8 cellular contexts compared by ENCODE assay signal in the genomic region with DNA sequence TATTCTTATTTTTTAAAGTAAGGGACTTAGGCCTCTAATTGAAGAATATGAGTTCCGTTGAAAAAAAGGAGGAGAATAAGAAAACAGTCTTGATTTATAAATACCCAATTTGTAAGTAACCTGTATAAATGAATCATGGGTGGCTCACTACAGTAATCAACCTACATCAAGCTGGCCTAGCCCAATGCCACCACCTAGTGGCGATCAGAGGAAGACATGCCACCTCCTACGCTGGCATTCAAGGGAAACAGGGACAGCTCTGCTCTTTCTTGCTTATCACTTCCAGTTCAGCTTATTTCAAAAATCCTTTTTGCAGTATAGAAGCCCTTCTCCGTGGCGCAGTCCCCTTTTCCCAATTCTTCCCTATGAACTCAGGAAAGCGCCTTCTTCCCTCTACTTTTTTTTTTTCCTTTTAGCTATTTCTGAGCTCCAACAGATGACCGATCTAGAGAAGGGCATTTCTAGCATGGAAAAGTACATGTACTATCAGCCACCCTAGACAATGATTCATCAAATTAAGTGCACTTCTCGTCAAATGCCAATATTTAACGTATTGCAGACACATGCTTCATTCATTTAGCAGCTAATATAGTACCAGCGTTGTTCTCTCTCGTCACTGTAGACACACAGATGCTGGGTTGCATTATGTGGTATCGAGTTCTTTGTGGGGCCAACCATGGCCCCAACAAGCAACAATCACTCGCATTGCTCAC. TPM values are rescaled to one million over a fixed set of nuclear protein-coding genes. Genes with fewer than 3 reads are reported as not detected.
DNase-seq lines count a peak whose midpoint lies in the region; ATAC-seq, FAIRE-seq and TF ChIP-seq lines count a peak whose summit lies in the region.

No MANE protein-coding gene starts in this region.

- ATAC-seq in GM18498 (IDR thresholded peaks at IDR 0.05; ENCODE audit: unreplicated experiment) (peak; percentile 98), HG02938 (IDR thresholded peaks at IDR 0.05; ENCODE audit: unreplicated experiment) (peak; percentile 93), GM12878 (peak; percentile 99)

- no peaks in the 10 kb centered on the region for H3K4me1 ChIP-seq in GM12878 (ENCODE audit: control insufficient read depth, insufficient read depth, low read length)

- peak; percentile 65 for DNase-seq in NCI-H146 treated with DMSO at 0.1 percent for 48 hours (lab: John Stamatoyannopoulos, UW; ENCODE audit: unreplicated experiment)
- peak; percentile 42 for DNase-seq in T1000 (lab: John Stamatoyannopoulos, UW)
- DNase-seq in GM12878 (ENCODE audit: low read depth, low spot score) = peak; percentile 30
- peak; percentile 81 for DNase-seq in iPS-NIHi7 (ENCODE audit: extremely low spot score)
- peak; percentile 32 to 66 (median 54) for DNase-seq in stimulated activated CD4-positive, alpha-beta T cell treated with anti-CD3 and anti-CD28 coated beads, Interleukin-12 subunit alpha, Interleukin-12 subunit beta, amount 100 ng/mL, for 48 hours (ENCODE audit: low read depth in 2 of 3, low spot score in 1 of 3)

- no peaks in the 10 kb centered on the region for H3K9me3 ChIP-seq in GM12878 (replicated peaks; ENCODE audit: control insufficient read depth, insufficient read depth, low read length)

- H3K36me3 ChIP-seq in GM12878 (ENCODE audit: control insufficient read depth in 2 of 2, insufficient read depth in 2 of 2, low read length in 1 of 2) = no peaks in the 10 kb centered on the region

- no peak overlapping the region for H2AFZ ChIP-seq in GM12878 (ENCODE audit: control insufficient read depth, low read depth, low read length)

- CTCF ChIA-PET in GM12878 (lab: Yijun Ruan, JAX) = interaction anchor here (0.6 to 8.9 kb wide), 59 partner anchors 9 to 1053 kb away, joined by 3 to 234 read pairs (median 5); no protein-coding TSS in a partner anchor

- H3K27ac ChIP-seq in GM12878 (ENCODE audit: control insufficient read depth, insufficient read depth) = no peak overlapping the region

- peak; percentile 98 for TF ChIP-seq RAD21 in GM12878 (IDR thresholded peaks at IDR 0.05; ENCODE audit: insufficient read depth, low read depth, low read length)

- SMC1A ChIA-PET in GM12878 (lab: Charles Lee; ENCODE audit: uncharacterized antibody, unreplicated experiment) = interaction anchor here (0.6 to 8.9 kb wide), 32 partner anchors 9 to 690 kb away, joined by 3 to 131 read pairs (median 5); no protein-coding TSS in a partner anchor

- peak; percentile 92 to 96 (median 94); a peak in 5 of 6 replicates for TF ChIP-seq CTCF in GM12878 (IDR thresholded peaks at IDR 0.05 in 2 of 3, conservative IDR thresholded peaks at IDR 0.05 in 1 of 3; ENCODE audit: control insufficient read depth in 2 of 3, extremely low read depth in 1 of 3, insufficient read depth in 1 of 3, low read depth in 3 of 3, low read length in 3 of 3)

- FAIRE-seq in A204.1 (lab: Jason Lieb, UNC) (peak; percentile 82), GM12878 (lab: Jason Lieb, UNC) (peak; percentile 98)

- TF ChIP-seq POLR2A in GM12878 (IDR thresholded peaks at IDR 0.05; ENCODE audit: low read depth, low read length) = no peak

- 22% methylated on average over 13 of the region's 13 CpGs for WGBS in GM12878 (ENCODE audit: insufficient coverage, insufficient replicate concordance, low lambda C conversion rate, missing lambda C conversion rate)

- no peaks in the 10 kb centered on the region for H3K27me3 ChIP-seq in GM12878 (replicated peaks in 1 of 2; ENCODE audit: control insufficient read depth in 2 of 2, insufficient read depth in 2 of 2, low read length in 1 of 2)

- BruUV-seq in GM12878 (replicated peaks; lab: Mats Ljungman, UMichigan) = no TSS peak

- no peak overlapping the region for H3K4me2 ChIP-seq in GM12878 (ENCODE audit: control insufficient read depth, insufficient read depth)

- no peak for TF ChIP-seq EP300 in GM12878 (IDR thresholded peaks at IDR 0.05; ENCODE audit: borderline replicate concordance in 1 of 2, control insufficient read depth in 1 of 2, low read depth in 2 of 2, low read length in 2 of 2)

- no peak overlapping the region for H3K4me3 ChIP-seq in GM12878

- in situ Hi-C loops in GM12878 (cut with MboI) = loop anchor here (10.0 kb wide), 1 partner anchor 225 kb away; no protein-coding TSS in a partner anchor

- H4K20me1 ChIP-seq in GM12878 (ENCODE audit: control insufficient read depth, insufficient read depth) = no peaks in the 10 kb centered on the region

- RAD21 ChIA-PET in GM12878 (lab: Charles Lee; ENCODE audit: unreplicated experiment) = interaction anchor here (0.6 to 8.7 kb wide), 35 partner anchors 9 to 707 kb away, joined by 3 to 135 read pairs (median 4); no protein-coding TSS in a partner anchor

- intact Hi-C loops in GM12878 (cut with micrococcal nuclease; ENCODE audit: unreplicated experiment) = loop anchor here (1.0 to 5.0 kb wide), 10 partner anchors 30 to 618 kb away; a partner anchor contains a TSS

- no peaks in the 10 kb centered on the region for H3K79me2 ChIP-seq in GM12878 (ENCODE audit: control insufficient read depth, insufficient read depth, low read length)

- POLR2A ChIA-PET in GM12878 (lab: Charles Lee) = interaction anchor here (0.7 to 1.4 kb wide), 4 partner anchors 9 to 68 kb away, joined by 3 to 5 read pairs (median 4); no protein-coding TSS in a partner anchor

- no peak overlapping the region for H3K9ac ChIP-seq in GM12878 (ENCODE audit: control insufficient read depth, insufficient read depth, low read length)

TF ChIP-seq in GM12878, 131 proteins besides CTCF, POLR2A, EP300 and RAD21 (continues in another document):
- TF ChIP-seq, protein P1, sequence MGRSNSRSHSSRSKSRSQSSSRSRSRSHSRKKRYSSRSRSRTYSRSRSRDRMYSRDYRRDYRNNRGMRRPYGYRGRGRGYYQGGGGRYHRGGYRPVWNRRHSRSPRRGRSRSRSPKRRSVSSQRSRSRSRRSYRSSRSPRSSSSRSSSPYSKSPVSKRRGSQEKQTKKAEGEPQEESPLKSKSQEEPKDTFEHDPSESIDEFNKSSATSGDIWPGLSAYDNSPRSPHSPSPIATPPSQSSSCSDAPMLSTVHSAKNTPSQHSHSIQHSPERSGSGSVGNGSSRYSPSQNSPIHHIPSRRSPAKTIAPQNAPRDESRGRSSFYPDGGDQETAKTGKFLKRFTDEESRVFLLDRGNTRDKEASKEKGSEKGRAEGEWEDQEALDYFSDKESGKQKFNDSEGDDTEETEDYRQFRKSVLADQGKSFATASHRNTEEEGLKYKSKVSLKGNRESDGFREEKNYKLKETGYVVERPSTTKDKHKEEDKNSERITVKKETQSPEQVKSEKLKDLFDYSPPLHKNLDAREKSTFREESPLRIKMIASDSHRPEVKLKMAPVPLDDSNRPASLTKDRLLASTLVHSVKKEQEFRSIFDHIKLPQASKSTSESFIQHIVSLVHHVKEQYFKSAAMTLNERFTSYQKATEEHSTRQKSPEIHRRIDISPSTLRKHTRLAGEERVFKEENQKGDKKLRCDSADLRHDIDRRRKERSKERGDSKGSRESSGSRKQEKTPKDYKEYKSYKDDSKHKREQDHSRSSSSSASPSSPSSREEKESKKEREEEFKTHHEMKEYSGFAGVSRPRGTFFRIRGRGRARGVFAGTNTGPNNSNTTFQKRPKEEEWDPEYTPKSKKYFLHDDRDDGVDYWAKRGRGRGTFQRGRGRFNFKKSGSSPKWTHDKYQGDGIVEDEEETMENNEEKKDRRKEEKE (IDR thresholded peaks at IDR 0.05) = no peak
- peak; percentile 55; the same call in 1 of the 2 replicates for TF ChIP-seq YY1 (IDR thresholded peaks at IDR 0.05; ENCODE audit: low read depth, low read length)
- peak in 1 of 2 experiments; percentile 40; a peak in 1 of 4 replicates for TF ChIP-seq BHLHE40 (IDR thresholded peaks at IDR 0.05; ENCODE audit: borderline replicate concordance in 1 of 2, low read depth in 2 of 2, low read length in 1 of 2)
- no peak for TF ChIP-seq IKZF2 (IDR thresholded peaks at IDR 0.05)
- TF ChIP-seq TCF12 (IDR thresholded peaks at IDR 0.05; ENCODE audit: low read depth, low read length) = no peak
- TF ChIP-seq, protein P2, sequence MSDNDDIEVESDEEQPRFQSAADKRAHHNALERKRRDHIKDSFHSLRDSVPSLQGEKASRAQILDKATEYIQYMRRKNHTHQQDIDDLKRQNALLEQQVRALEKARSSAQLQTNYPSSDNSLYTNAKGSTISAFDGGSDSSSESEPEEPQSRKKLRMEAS (IDR thresholded peaks at IDR 0.05; ENCODE audit: low read depth, low read length) = no peak

RNA-seq across cellular contexts. Expression of a gene that starts 28.3 kb away (rescaled TPM):
- 1.6 and 1.7 TPM in 2 replicates for total RNA-seq in GM12878 (2013; cell fraction: nucleolus; rRNA removed)
- total RNA-seq in GM12878 (2014; rRNA removed) (0.22 and 0.23 TPM in 2 replicates), GM12878 (2014; rRNA removed; fragmentation: Illumina TruSeq; extraction: Trizol) (0.18 and 0.23 TPM in 2 replicates), GM12878 (2021) (0.24 and 0.26 TPM in 2 replicates)
- polyA plus RNA-seq in GM12878 (2011; ENCODE audit: low read depth) = 0.22 TPM
- polyA plus RNA-seq in GM12878 (2011; rRNA removed) (0.22 and 0.64 TPM in 2 replicates), GM12878 (2014; fragmentation: Illumina TruSeq; extraction: Trizol) (0.24 and 0.36 TPM in 2 replicates), GM12878 (2014; fragmentation: Nextera tagmentation; extraction: Ambion mirVana) (under 1 TPM; 0.47 to 0.74 TPM), GM12878 (2014; rRNA removed) (0.05 and 0.31 TPM in 2 replicates), GM12878 (2016; fragmentation: Nextera tagmentation; extraction: Ambion mirVana) (1 to 10 TPM in 1 of 2 experiments, under 1 TPM in 1; 0.78 to 1.3 TPM)
- polyA plus RNA-seq in GM12878 (2011; cell fraction: cytosol; rRNA removed) = 0.20 and 0.30 TPM in 2 replicates
- polyA plus RNA-seq in GM12878 (2011; cell fraction: nucleus; rRNA removed) = 0.55 and 1.4 TPM in 2 replicates
- 0.28 and 0.86 TPM in 2 replicates for polyA plus RNA-seq in GM12878 (2012)
- polyA minus RNA-seq in GM12878 (2011; rRNA and poly(A)+ RNA removed) = 0.15 and 0.62 TPM in 2 replicates
- not detected in 2 replicates for polyA minus RNA-seq in GM12878 (2011; cell fraction: cytosol; rRNA and poly(A)+ RNA removed)
- 0.10 and 0.12 TPM in 2 replicates for polyA minus RNA-seq in GM12878 (2011; cell fraction: nucleus; rRNA and poly(A)+ RNA removed)

Comparison
In these comparisons a context has a peak if more than half of its experiments do, and no peak if none do; other contexts are left out.
1. DNase-seq: peak in every context shown above with its lines; median percentile 81 in iPS-NIHi7; 65 in NCI-H146 treated with DMSO at 0.1 percent for 48 hours; 54 in stimulated activated CD4-positive, alpha-beta T cell treated with anti-CD3 and anti-CD28 coated beads, Interleukin-12 subunit alpha, Interleukin-12 subunit beta, amount 100 ng/mL, for 48 hours; 42 in T1000; 30 in GM12878.